In the genomic region with DNA sequence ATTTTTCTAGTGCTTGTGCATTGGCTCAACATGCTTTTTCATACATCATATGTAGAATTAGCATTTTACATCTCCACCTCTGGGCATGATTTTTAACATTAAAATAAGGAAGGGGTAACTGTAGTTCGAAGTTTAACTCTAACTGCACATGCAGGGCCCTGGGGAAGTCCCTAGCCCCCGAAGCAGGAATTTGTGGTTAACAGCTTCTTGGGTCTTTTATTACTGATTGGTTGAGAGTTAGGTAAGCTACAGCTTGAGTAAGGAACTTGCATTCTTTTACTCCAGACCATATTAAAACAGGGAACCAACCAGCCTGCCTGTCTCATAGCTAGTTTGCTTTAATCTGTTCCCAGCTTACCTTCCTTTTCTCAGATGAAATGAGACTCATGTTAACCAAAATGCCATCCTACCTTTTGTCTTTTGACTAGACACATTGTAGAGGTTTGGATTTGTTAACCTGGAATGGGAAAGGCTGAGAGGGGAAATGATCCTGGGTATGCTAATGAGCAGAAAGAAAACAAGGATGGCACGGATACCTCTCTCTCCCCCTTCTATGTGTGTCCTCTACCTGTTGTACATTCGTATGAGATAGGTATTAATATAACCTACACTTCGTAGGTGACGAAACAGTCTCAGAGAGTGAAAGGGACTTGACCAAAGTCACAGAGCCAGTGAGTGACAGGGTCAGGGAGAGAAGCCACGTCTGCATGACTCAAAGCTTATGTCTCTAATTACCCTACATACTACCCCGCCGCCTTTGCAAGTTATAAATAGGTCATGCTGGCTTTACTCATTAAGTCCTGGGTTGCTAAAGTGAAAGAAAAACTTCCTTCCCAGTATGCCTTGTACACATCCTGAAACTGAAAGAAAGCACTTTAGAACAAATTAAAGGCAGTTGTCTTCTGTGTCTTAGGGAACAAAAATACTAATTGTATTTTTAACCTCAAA, we compare ENCODE assay signal across 8 cellular contexts.
DNase-seq lines count a peak whose midpoint lies in the region; ATAC-seq, FAIRE-seq and TF ChIP-seq lines count a peak whose summit lies in the region.

No MANE protein-coding gene starts in this region.

- peaks cover 28% of the 10 kb centered on the region for H3K4me1 ChIP-seq in OCI-LY3 (ENCODE audit: low read length)

- TF ChIP-seq CTCF in OCI-LY3 (IDR thresholded peaks at IDR 0.05; ENCODE audit: low read depth, low read length) (no peak), osteocyte (IDR thresholded peaks at IDR 0.05) (no peak), D721Med (IDR thresholded peaks at IDR 0.05; ENCODE audit: insufficient read depth, missing control alignments) (no peak)

- H3K4me3 Mint-ChIP-seq in activated naive CD8-positive, alpha-beta T cell: peak overlapping the region; percentile 86
- no peak overlapping the region for H3K4me3 Mint-ChIP-seq in osteocyte (ENCODE audit: unreplicated experiment)

- no peaks in the 10 kb centered on the region for H3K79me2 ChIP-seq in OCI-LY3 (ENCODE audit: low read length)

- peak overlapping the region; percentile 99 for H3K4me2 ChIP-seq in OCI-LY3 (ENCODE audit: low read length)

- peaks cover 34% of the 10 kb centered on the region for H3K4me1 Mint-ChIP-seq in activated naive CD8-positive, alpha-beta T cell (ENCODE audit: low read depth)
- H3K4me1 Mint-ChIP-seq in osteocyte (ENCODE audit: unreplicated experiment): no peaks in the 10 kb centered on the region

- H3K36me3 ChIP-seq in OCI-LY3 (replicated peaks; ENCODE audit: low read depth, low read length): no peaks in the 10 kb centered on the region

- H3K27ac ChIP-seq in OCI-LY3 (ENCODE audit: low read length): peak overlapping the region; percentile 99

- FAIRE-seq in D721Med (lab: Jason Lieb, UNC): no peak

- DNase-seq in stimulated activated CD4-positive, alpha-beta T cell treated with anti-CD3 and anti-CD28 coated beads, Interleukin-2, amount 100 ng/mL, for 4 hours (ENCODE audit: low read depth): peak; percentile 42
- DNase-seq in osteocyte (ENCODE audit: extremely low spot score, unreplicated experiment) (no peak), NCI-H2029 treated with DMSO at 0.1 percent for 48 hours (lab: John Stamatoyannopoulos, UW) (no peak), D721Med (ENCODE audit: insufficient read length, low spot score) (no peak)

- H3K27me3 ChIP-seq in OCI-LY3 (ENCODE audit: low read depth, low read length): no peaks in the 10 kb centered on the region

- 0 out of 2 replicates have a peak overlapping the region, but pooled peaks have one; percentile 58 for H2AFZ ChIP-seq in OCI-LY3 (ENCODE audit: low read depth, low read length)

- no peaks in the 10 kb centered on the region for H4K20me1 ChIP-seq in OCI-LY3 (ENCODE audit: insufficient read depth, low read length)

- no peaks in the 10 kb centered on the region for H3K36me3 Mint-ChIP-seq in activated naive CD8-positive, alpha-beta T cell
- no peaks in the 10 kb centered on the region for H3K36me3 Mint-ChIP-seq in osteocyte (ENCODE audit: unreplicated experiment)

- H3K4me3 ChIP-seq in OCI-LY3 (ENCODE audit: low read length): peak overlapping the region; percentile 80

- H3K9me3 ChIP-seq in OCI-LY3 (ENCODE audit: insufficient read depth, low read length): no peaks in the 10 kb centered on the region

- peak overlapping the region; percentile 89 for H3K9ac ChIP-seq in OCI-LY3 (ENCODE audit: low read length)

- no peaks in the 10 kb centered on the region for H3K27me3 Mint-ChIP-seq in activated naive CD8-positive, alpha-beta T cell
- no peaks in the 10 kb centered on the region for H3K27me3 Mint-ChIP-seq in osteocyte (ENCODE audit: unreplicated experiment)

- H3K9me3 Mint-ChIP-seq in activated naive CD8-positive, alpha-beta T cell (ENCODE audit: low read depth): no peaks in the 10 kb centered on the region
- H3K9me3 Mint-ChIP-seq in osteocyte (ENCODE audit: unreplicated experiment): peaks cover 16% of the 10 kb centered on the region

- ATAC-seq in GM18517 (IDR thresholded peaks at IDR 0.05; ENCODE audit: unreplicated experiment): peak; percentile 96
- peak; percentile 94 for ATAC-seq in HG02852 (IDR thresholded peaks at IDR 0.05; ENCODE audit: unreplicated experiment)

- H3K27ac Mint-ChIP-seq in activated naive CD8-positive, alpha-beta T cell: peak overlapping the region; percentile 98
- no peak overlapping the region for H3K27ac Mint-ChIP-seq in osteocyte (ENCODE audit: unreplicated experiment)
